ENCODE assay signal across 13 cellular contexts in genomic region chr13:20487927-20488326, GRCh38.
"Had no signal": no experiment of that assay in that cellular context is flagged by ENCODE, and none has a peak within 500 bp of the region (broad histone marks: within the 10 kb centered on the region; RNA-seq: fewer than 3 reads in every experiment).

No MANE protein-coding gene starts in this region.

- DNase-seq: activated CD4-positive, alpha-beta T cell treated with anti-CD3 and anti-CD28 coated beads, Interleukin-2, amount 50 U/mL, for 1 hour; activated CD4-positive, CD25-positive, alpha-beta regulatory T cell; activated effector memory CD4-positive, alpha-beta T cell treated with Interleukin-2 at 50 U/mL for 16 hours; glutamatergic neuron; naive thymus-derived CD4-positive, alpha-beta T cell; retina; small intestine; transverse colon had no signal

- H3K4me1 Mint-ChIP-seq: central memory CD8-positive, alpha-beta T cell; stimulated activated effector memory CD8-positive, alpha-beta T cell treated with anti-CD3 and anti-CD28 coated beads, Interleukin-12 subunit alpha, Interleukin-12 subunit beta, amount 100 ng/mL, for 72 hours had no signal

- H3K9me3 Mint-ChIP-seq: activated naive CD4-positive, alpha-beta T cell treated with anti-CD3 and anti-CD28 coated beads, Interleukin-2, amount 50 U/mL, for 24 hours; central memory CD8-positive, alpha-beta T cell; dendritic cell treated with granulocyte-macrophage colony-stimulating factor and Interleukin-4, amounts not matched to agents 40 ng/mL and 50 ng/mL, for 4 days; naive thymus-derived CD4-positive, alpha-beta T cell; stimulated activated effector memory CD8-positive, alpha-beta T cell treated with anti-CD3 and anti-CD28 coated beads, Interleukin-12 subunit alpha, Interleukin-12 subunit beta, amount 100 ng/mL, for 72 hours had no signal

- H3K4me3 Mint-ChIP-seq: activated naive CD4-positive, alpha-beta T cell treated with anti-CD3 and anti-CD28 coated beads, Interleukin-2, amount 50 U/mL, for 24 hours; central memory CD8-positive, alpha-beta T cell; dendritic cell treated with granulocyte-macrophage colony-stimulating factor and Interleukin-4, amounts not matched to agents 40 ng/mL and 50 ng/mL, for 4 days; naive thymus-derived CD4-positive, alpha-beta T cell; stimulated activated effector memory CD8-positive, alpha-beta T cell treated with anti-CD3 and anti-CD28 coated beads, Interleukin-12 subunit alpha, Interleukin-12 subunit beta, amount 100 ng/mL, for 72 hours had no signal

- H3K27me3 ChIP-seq: transverse colon had no signal

- H3K27me3 Mint-ChIP-seq: activated naive CD4-positive, alpha-beta T cell treated with anti-CD3 and anti-CD28 coated beads, Interleukin-2, amount 50 U/mL, for 24 hours; central memory CD8-positive, alpha-beta T cell; dendritic cell treated with granulocyte-macrophage colony-stimulating factor and Interleukin-4, amounts not matched to agents 40 ng/mL and 50 ng/mL, for 4 days; naive thymus-derived CD4-positive, alpha-beta T cell had no signal

- H3K4me1 ChIP-seq: parathyroid adenoma, transverse colon had no signal

- ATAC-seq: naive thymus-derived CD4-positive, alpha-beta T cell; stimulated activated effector memory CD8-positive, alpha-beta T cell treated with anti-CD3 and anti-CD28 coated beads, Interleukin-12 subunit alpha, Interleukin-12 subunit beta, amount 100 ng/mL, for 72 hours had no signal

- H3K36me3 ChIP-seq: transverse colon had no signal

- H3K36me3 Mint-ChIP-seq: stimulated activated effector memory CD8-positive, alpha-beta T cell treated with anti-CD3 and anti-CD28 coated beads, Interleukin-12 subunit alpha, Interleukin-12 subunit beta, amount 100 ng/mL, for 72 hours had no signal

- H3K27ac Mint-ChIP-seq: activated naive CD4-positive, alpha-beta T cell treated with anti-CD3 and anti-CD28 coated beads, Interleukin-2, amount 50 U/mL, for 24 hours; dendritic cell treated with granulocyte-macrophage colony-stimulating factor and Interleukin-4, amounts not matched to agents 40 ng/mL and 50 ng/mL, for 4 days; stimulated activated effector memory CD8-positive, alpha-beta T cell treated with anti-CD3 and anti-CD28 coated beads, Interleukin-12 subunit alpha, Interleukin-12 subunit beta, amount 100 ng/mL, for 72 hours had no signal

- H3K9me3 ChIP-seq: transverse colon had no signal

- H3K27ac ChIP-seq: parathyroid adenoma, transverse colon had no signal

- H3K4me3 ChIP-seq: transverse colon had no signal
